ENCODE assay signal across 18 cellular contexts in genomic region chr3:195880037-195880431, GRCh38.
"Had no signal": no experiment of that assay in that cellular context is flagged by ENCODE, and none has a peak within 500 bp of the region (broad histone marks: within the 10 kb centered on the region; RNA-seq: fewer than 3 reads in every experiment).

No MANE protein-coding gene starts in this region.

- DNase-seq: effector memory CD8-positive, alpha-beta T cell; immature natural killer cell; left ventricle myocardium inferior; mesenchymal stem cell; midbrain; nephron progenitor cell; ovary; small intestine; stimulated activated CD4-positive, alpha-beta T cell treated with anti-CD3 and anti-CD28 coated beads, Interleukin-12 subunit alpha, Interleukin-12 subunit beta, amount 100 ng/mL, for 4 hours; stimulated activated naive CD4-positive, alpha-beta T cell; thyroid gland had no signal

- ATAC-seq: effector memory CD8-positive, alpha-beta T cell; right cardiac atrium had no signal

- H3K9me3 Mint-ChIP-seq: dendritic cell treated with granulocyte-macrophage colony-stimulating factor and Interleukin-4, amounts not matched to agents 40 ng/mL and 50 ng/mL, for 4 days; effector memory CD8-positive, alpha-beta T cell; immature natural killer cell; nephron progenitor cell; type B pancreatic cell had no signal

- H3K27me3 Mint-ChIP-seq: dendritic cell treated with granulocyte-macrophage colony-stimulating factor and Interleukin-4, amounts not matched to agents 40 ng/mL and 50 ng/mL, for 4 days; effector memory CD8-positive, alpha-beta T cell; type B pancreatic cell had no signal

- H3K4me3 Mint-ChIP-seq: dendritic cell treated with granulocyte-macrophage colony-stimulating factor and Interleukin-4, amounts not matched to agents 40 ng/mL and 50 ng/mL, for 4 days; effector memory CD8-positive, alpha-beta T cell; immature natural killer cell; nephron progenitor cell; type B pancreatic cell had no signal

- H3K27me3 ChIP-seq: esophagus muscularis mucosa, ovary, suprapubic skin, thyroid gland had no signal

- H3K27ac Mint-ChIP-seq: dendritic cell treated with granulocyte-macrophage colony-stimulating factor and Interleukin-4, amounts not matched to agents 40 ng/mL and 50 ng/mL, for 4 days; immature natural killer cell; type B pancreatic cell had no signal

- H3K27ac ChIP-seq: epithelial cell of prostate, esophagus muscularis mucosa, left ventricle myocardium inferior, ovary, suprapubic skin, thyroid gland had no signal

- H3K4me3 ChIP-seq: esophagus muscularis mucosa, left ventricle myocardium inferior, lung, ovary, suprapubic skin, thyroid gland had no signal

- H3K36me3 ChIP-seq: ovary had no signal

- H3K36me3 Mint-ChIP-seq: type B pancreatic cell had no signal

- H3K9me3 ChIP-seq: esophagus muscularis mucosa, left ventricle myocardium inferior, ovary, suprapubic skin, thyroid gland had no signal
